Comparison of ENCODE assay signal across 11 cellular contexts in genomic region chr7:142303650-142304049, GRCh38. TPM values are rescaled to one million over a fixed set of nuclear protein-coding genes. Genes with fewer than 3 reads are reported as not detected.
A peak's percentile ranks its signal among the peaks of the same experiment; 100 is the strongest.
DNase-seq lines count a peak whose midpoint lies in the region; TF ChIP-seq lines count a peak whose summit lies in the region.
"Had no signal": no experiment of that assay in that cellular context is flagged by ENCODE, and none has a peak within 500 bp of the region (broad histone marks: within the 10 kb centered on the region; RNA-seq: fewer than 3 reads in every experiment).

No MANE protein-coding gene starts in this region.

- no peak overlapping the region for H3K4me3 Mint-ChIP-seq in endothelial cell (ENCODE audit: unreplicated experiment)

- TF ChIP-seq CTCF in GM12864 (IDR thresholded peaks at IDR 0.05; ENCODE audit: low read depth, low read length, missing control alignments) (peak; percentile 50), endothelial cell (IDR thresholded peaks at IDR 0.05; ENCODE audit: unreplicated experiment) (peak; percentile 23)

- intact Hi-C loops in posterior vena cava (cut with DNase I) = no loop called here

- no peaks in the 10 kb centered on the region for H3K36me3 Mint-ChIP-seq in endothelial cell (ENCODE audit: low read depth, unreplicated experiment)

- no peak overlapping the region for H3K4me3 ChIP-seq in GM12864 (ENCODE audit: low read depth, low read length)

- no peaks in the 10 kb centered on the region for H3K9me3 Mint-ChIP-seq in endothelial cell (ENCODE audit: unreplicated experiment)

- no peaks in the 10 kb centered on the region for H3K4me1 Mint-ChIP-seq in endothelial cell (ENCODE audit: unreplicated experiment)

- DNase-seq in A172 (ENCODE audit: low spot score) (peak; percentile 10), GM12864 (ENCODE audit: low read depth) (no peak), NCI-H2171 (lab: John Stamatoyannopoulos, UW) (peak; percentile 37), endothelial cell (ENCODE audit: low spot score) (peak; percentile 48), NCI-H2107 (lab: John Stamatoyannopoulos, UW) (no peak), posterior vena cava (ENCODE audit: low spot score) (no peak), GM19240 (ENCODE audit: insufficient read length, low spot score) (no peak)
- DNase-seq in activated CD8-positive, alpha-beta memory T cell treated with anti-CD3 and anti-CD28 coated beads, Interleukin-2, amount 50 U/mL, for 48 hours = no peak
- DNase-seq: SHP77 had no signal

- peaks cover 3% of the 10 kb centered on the region for H3K27me3 Mint-ChIP-seq in endothelial cell (ENCODE audit: unreplicated experiment)

- H3K27ac Mint-ChIP-seq in endothelial cell (ENCODE audit: unreplicated experiment) = no peak overlapping the region

RNA-seq across cellular contexts. Expression of gene PRSS58, which starts 45.8 kb away (rescaled TPM):
- 0.22 TPM in 1 of 2 replicates, not detected in the other for total RNA-seq in A172 (2014; rRNA removed; shearing (Covaris generic))
- not detected for total RNA-seq in endothelial cell (ENCODE audit: unreplicated experiment)
- total RNA-seq in posterior vena cava = not detected
- total RNA-seq: dermis microvascular lymphatic vessel endothelial cell, skeletal muscle tissue had no signal

Comparison
In these comparisons a context has a peak if more than half of its experiments do, and no peak if none do; other contexts are left out.
1. DNase-seq: peak in A172 (single experiment), NCI-H2171 (single experiment) and endothelial cell (single experiment); none in GM12864 (single experiment), NCI-H2107 (single experiment), activated CD8-positive, alpha-beta memory T cell treated with anti-CD3 and anti-CD28 coated beads, Interleukin-2, amount 50 U/mL, for 48 hours (single experiment), posterior vena cava (single experiment) and GM19240 (single experiment).